ENCODE assay signal across 16 cellular contexts in the genomic region with DNA sequence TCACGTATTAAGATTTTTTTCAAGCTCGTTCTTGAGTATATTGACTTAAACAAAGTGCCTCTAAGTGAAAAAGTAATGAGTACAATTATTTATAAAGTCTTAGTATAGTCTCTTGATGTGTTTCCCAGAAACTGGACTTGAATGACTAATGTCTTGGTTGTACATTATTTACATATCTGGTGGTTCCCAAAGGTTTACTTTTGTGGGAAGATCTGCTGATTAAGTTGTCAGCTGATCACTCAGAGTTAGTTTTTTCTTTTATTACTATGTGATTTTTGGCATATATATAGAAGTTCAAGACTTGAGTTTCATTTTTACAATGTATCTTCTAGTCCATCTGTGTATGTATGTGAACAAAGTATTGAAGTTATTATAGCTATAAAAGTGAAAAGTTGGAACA.
DNase-seq lines count a peak whose midpoint lies in the region; ATAC-seq lines count a peak whose summit lies in the region.
"Had no signal": no experiment of that assay in that cellular context is flagged by ENCODE, and none has a peak within 500 bp of the region (broad histone marks: within the 10 kb centered on the region; RNA-seq: fewer than 3 reads in every experiment).

No MANE protein-coding gene starts in this region.

- peaks cover 37% of the 10 kb centered on the region for H3K36me3 Mint-ChIP-seq in stimulated activated effector memory CD8-positive, alpha-beta T cell treated with anti-CD3 and anti-CD28 coated beads, Interleukin-12 subunit alpha, Interleukin-12 subunit beta, amount 100 ng/mL, for 72 hours

- DNase-seq in activated CD4-positive, CD25-positive, alpha-beta regulatory T cell (lab: John Stamatoyannopoulos, UW): no peak
- DNase-seq in SK-N-MC (ENCODE audit: low read depth, low spot score) (no peak), fibroblast of gingiva (ENCODE audit: low read depth) (peak; percentile 73), NAMALWA (ENCODE audit: low spot score) (no peak), NCI-H2107 (lab: John Stamatoyannopoulos, UW) (no peak)
- DNase-seq in stimulated activated effector memory CD8-positive, alpha-beta T cell treated with anti-CD3 and anti-CD28 coated beads, Interleukin-12 subunit alpha, Interleukin-12 subunit beta, amount 100 ng/mL, for 72 hours (ENCODE audit: low spot score in 2 of 2): no peak
- DNase-seq: activated CD8-positive, alpha-beta memory T cell treated with anti-CD3 and anti-CD28 coated beads for 24 hours; DMS79; left cardiac atrium; NCI-H510A treated with DMSO at 0.1 percent for 48 hours; SW 1271 had no signal

- no peak overlapping the region for H3K27ac Mint-ChIP-seq in stimulated activated effector memory CD8-positive, alpha-beta T cell treated with anti-CD3 and anti-CD28 coated beads, Interleukin-12 subunit alpha, Interleukin-12 subunit beta, amount 100 ng/mL, for 72 hours
- H3K27ac Mint-ChIP-seq: stimulated activated memory B cell treated with anti-CD40 and anti-IgM and Interleukin-4, amounts not matched to agents 10 μg/mL and 1 μg/mL and 100 μg/mL, for 72 hours had no signal

- H3K9me3 ChIP-seq in SK-N-MC (ENCODE audit: low read depth, low read length): no peaks in the 10 kb centered on the region
- H3K9me3 ChIP-seq: esophagus muscularis mucosa had no signal

- peaks cover 72% of the 10 kb centered on the region for H3K4me1 Mint-ChIP-seq in stimulated activated effector memory CD8-positive, alpha-beta T cell treated with anti-CD3 and anti-CD28 coated beads, Interleukin-12 subunit alpha, Interleukin-12 subunit beta, amount 100 ng/mL, for 72 hours

- H3K4me3 ChIP-seq in SK-N-MC: no peak overlapping the region
- H3K4me3 ChIP-seq: esophagus muscularis mucosa had no signal

- no peak overlapping the region for H3K9ac ChIP-seq in SK-N-MC (ENCODE audit: insufficient read length)

- peaks cover 24% of the 10 kb centered on the region for H3K36me3 ChIP-seq in SK-N-MC (ENCODE audit: insufficient read depth, low read length)

- no peak overlapping the region for H3K4me3 Mint-ChIP-seq in stimulated activated effector memory CD8-positive, alpha-beta T cell treated with anti-CD3 and anti-CD28 coated beads, Interleukin-12 subunit alpha, Interleukin-12 subunit beta, amount 100 ng/mL, for 72 hours
- H3K4me3 Mint-ChIP-seq: stimulated activated memory B cell treated with anti-CD40 and anti-IgM and Interleukin-4, amounts not matched to agents 10 μg/mL and 1 μg/mL and 100 μg/mL, for 72 hours had no signal

- ATAC-seq in activated CD4-positive, CD25-positive, alpha-beta regulatory T cell treated with anti-CD3 and anti-CD28 coated beads, Interleukin-2, amount 50 U/mL, for 24 hours: peak; percentile 35 to 78
- peak; percentile 88 for ATAC-seq in stimulated activated effector memory CD8-positive, alpha-beta T cell treated with anti-CD3 and anti-CD28 coated beads, Interleukin-12 subunit alpha, Interleukin-12 subunit beta, amount 100 ng/mL, for 72 hours
- no peak for ATAC-seq in HG02642 (IDR thresholded peaks at IDR 0.05; ENCODE audit: poor library complexity, unreplicated experiment)
- ATAC-seq: left cardiac atrium; stimulated activated memory B cell treated with anti-CD40 and anti-IgM and Interleukin-4, amounts not matched to agents 10 μg/mL and 1 μg/mL and 100 μg/mL, for 72 hours had no signal

- peak overlapping the region; percentile 64; the same call in 1 of the 2 replicates for H3K27ac ChIP-seq in SK-N-MC
- H3K27ac ChIP-seq: 22Rv1, esophagus muscularis mucosa had no signal

- no peaks in the 10 kb centered on the region for H3K9me3 Mint-ChIP-seq in stimulated activated effector memory CD8-positive, alpha-beta T cell treated with anti-CD3 and anti-CD28 coated beads, Interleukin-12 subunit alpha, Interleukin-12 subunit beta, amount 100 ng/mL, for 72 hours
- H3K9me3 Mint-ChIP-seq: stimulated activated memory B cell treated with anti-CD40 and anti-IgM and Interleukin-4, amounts not matched to agents 10 μg/mL and 1 μg/mL and 100 μg/mL, for 72 hours had no signal
